Comparison of ENCODE assay signal across 8 cellular contexts in the genomic region with DNA sequence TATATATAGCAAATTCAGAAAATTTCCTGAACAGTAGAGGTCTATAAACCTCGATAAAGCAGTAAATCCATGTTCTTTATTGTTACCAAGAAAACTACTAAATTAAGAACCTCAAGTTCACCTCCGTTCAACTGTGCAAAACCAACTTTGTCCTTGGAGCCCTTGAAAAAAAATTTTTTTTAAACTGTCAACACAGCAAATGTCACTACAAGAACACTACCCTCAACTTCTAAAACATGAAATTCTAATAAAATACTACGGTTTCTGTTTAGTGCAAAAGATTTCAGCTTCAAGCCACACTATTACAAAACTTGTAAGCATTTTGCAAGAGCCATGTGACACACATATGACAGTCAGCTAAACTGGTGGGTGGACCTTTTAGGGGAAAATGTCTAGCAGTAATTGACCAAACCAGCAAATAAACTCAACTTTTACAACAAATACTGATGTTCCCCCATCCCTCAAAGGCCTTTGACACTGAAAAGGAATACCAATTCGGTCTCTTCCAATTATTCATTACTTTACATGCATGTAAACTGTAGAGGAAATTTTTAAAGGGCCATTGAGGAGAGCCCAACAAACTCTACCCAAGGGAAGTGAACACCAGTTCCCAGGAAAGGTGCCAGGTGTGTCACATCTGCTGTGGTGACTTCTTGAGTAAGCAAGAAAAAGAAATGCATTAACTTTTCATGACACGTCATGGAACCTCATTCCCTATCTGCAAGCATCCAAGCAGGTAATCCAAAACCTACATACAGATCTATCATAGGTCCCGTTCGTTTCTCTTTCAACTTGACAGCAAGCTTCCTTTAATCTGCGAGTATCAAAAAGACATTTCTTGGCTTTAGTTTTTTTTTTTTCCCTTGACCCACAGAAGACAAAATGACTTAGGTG. TPM values are rescaled to one million over a fixed set of nuclear protein-coding genes. Genes with fewer than 3 reads are reported as not detected.
DNase-seq lines count a peak whose midpoint lies in the region; ATAC-seq and TF ChIP-seq lines count a peak whose summit lies in the region.

No MANE protein-coding gene starts in this region.

- peaks cover 36 to 63% (median 48%) of the 10 kb centered on the region in 10 experiments for H3K4me1 ChIP-seq in BLaER1 treated with 17β-estradiol and CSF1 and Interleukin-3, amounts not matched to agents 10 nM and 100 nM
- H3K4me1 ChIP-seq in KMS-11 (ENCODE audit: low read depth, poor library complexity, severe bottlenecking) (peaks cover 57% of the 10 kb centered on the region), adrenal gland (replicated peaks in 1 of 2) (peaks cover 37 to 58% of the 10 kb centered on the region in 2 donors)

- H3K36me3 ChIP-seq in BLaER1 treated with 17β-estradiol and CSF1 and Interleukin-3, amounts not matched to agents 10 nM and 100 nM, result peaks cover 3 to 16% (median 8%) of the 10 kb centered on the region in 11 experiments; a peak in 11 of 22 replicates
- no peaks in the 10 kb centered on the region for H3K36me3 ChIP-seq in KMS-11 (ENCODE audit: insufficient read depth)
- H3K36me3 ChIP-seq in adrenal gland (replicated peaks in 1 of 2), result no peaks in the 10 kb centered on the region
- H3K36me3 ChIP-seq in kidney epithelial cell (ENCODE audit: control insufficient read depth, insufficient read depth, low read length), result no peaks in the 10 kb centered on the region

- DNase-seq in adrenal gland, result peak in 5 of 7 donors; percentile 28 to 54 (median 48)
- no peak for DNase-seq in kidney epithelial cell (ENCODE audit: low read depth)
- DNase-seq in substantia nigra (lab: John Stamatoyannopoulos, UW), result peak in 3 of 49 donors; percentile 9 to 27 (median 19)
- no peak for DNase-seq in NCI-H146 treated with DMSO at 0.1 percent for 48 hours (lab: John Stamatoyannopoulos, UW; ENCODE audit: unreplicated experiment)
- DNase-seq in kidney glomerular epithelial cell (lab: John Stamatoyannopoulos, UW), result no peak

- TF ChIP-seq POLR2A in adrenal gland (IDR thresholded peaks at IDR 0.05), result peak in 1 of 2 donors; percentile 22

- peak overlapping the region; percentile 95 to 100 (median 98) for H3K9ac ChIP-seq in BLaER1 treated with 17β-estradiol and CSF1 and Interleukin-3, amounts not matched to agents 10 nM and 100 nM
- peak overlapping the region; percentile 90; the same call in 1 of the 2 replicates for H3K9ac ChIP-seq in KMS-11

- ATAC-seq in GM18909 (IDR thresholded peaks at IDR 0.05; ENCODE audit: poor library complexity, unreplicated experiment), result no peak

- H4K20me1 ChIP-seq in BLaER1 treated with 17β-estradiol and CSF1 and Interleukin-3, amounts not matched to agents 10 nM and 100 nM, result peaks cover 29 to 62% (median 59%) of the 10 kb centered on the region in 11 experiments
- H4K20me1 ChIP-seq in KMS-11 (ENCODE audit: insufficient read depth), result peaks cover 40% of the 10 kb centered on the region

- peak overlapping the region; percentile 79 to 99 (median 96) for H3K4me3 ChIP-seq in BLaER1 treated with 17β-estradiol and CSF1 and Interleukin-3, amounts not matched to agents 10 nM and 100 nM
- peak overlapping the region; percentile 79 for H3K4me3 ChIP-seq in KMS-11 (IDR thresholded peaks at IDR 0.05; ENCODE audit: insufficient read depth, low read depth, low read length)
- H3K4me3 ChIP-seq in adrenal gland, result peak overlapping the region; percentile 4 to 95 (median 72)
- peak overlapping the region; percentile 95 for H3K4me3 ChIP-seq in kidney epithelial cell (ENCODE audit: low read depth, low read length)

- no peaks in the 10 kb centered on the region for H3K9me3 ChIP-seq in BLaER1 treated with 17β-estradiol and CSF1 and Interleukin-3, amounts not matched to agents 10 nM and 100 nM (replicated peaks in 1 of 11)
- no peaks in the 10 kb centered on the region for H3K9me3 ChIP-seq in adrenal gland (replicated peaks in 1 of 3)

- 5 to 7% (median 7%) methylated on average over 8 of the region's 8 CpGs for WGBS in adrenal gland, 4 donors

- intact Hi-C loops in adrenal gland (cut with DNase I), result loop anchor here in 1 of 2 donors (10.0 kb wide), 1 partner anchor 64 kb away; no protein-coding TSS in a partner anchor

- peak overlapping the region; percentile 92 to 100 (median 96) for H3K27ac ChIP-seq in BLaER1 treated with 17β-estradiol and CSF1 and Interleukin-3, amounts not matched to agents 10 nM and 100 nM
- H3K27ac ChIP-seq in KMS-11, result peak overlapping the region; percentile 76; the same call in 1 of the 2 replicates
- H3K27ac ChIP-seq in adrenal gland, result peak overlapping the region; percentile 95 to 100 (median 98)
- peak overlapping the region; percentile 2 for H3K27ac ChIP-seq in substantia nigra (ENCODE audit: low read depth, low read length, poor library complexity, severe bottlenecking)

- peak overlapping the region; percentile 77 to 98 (median 89) for H3K4me2 ChIP-seq in BLaER1 treated with 17β-estradiol and CSF1 and Interleukin-3, amounts not matched to agents 10 nM and 100 nM
- peak overlapping the region; percentile 82 for H3K4me2 ChIP-seq in KMS-11

- H2AFZ ChIP-seq in KMS-11 (ENCODE audit: low read depth), result no peak overlapping the region

- no peaks in the 10 kb centered on the region for H3K27me3 ChIP-seq in BLaER1 treated with 17β-estradiol and CSF1 and Interleukin-3, amounts not matched to agents 10 nM and 100 nM
- H3K27me3 ChIP-seq in KMS-11 (ENCODE audit: insufficient read depth, low read depth) (no peaks in the 10 kb centered on the region), adrenal gland (no peaks in the 10 kb centered on the region), kidney epithelial cell (ENCODE audit: control insufficient read depth, insufficient read depth, low read length) (no peaks in the 10 kb centered on the region)

- H3K79me2 ChIP-seq in KMS-11 (ENCODE audit: insufficient read depth, low read depth), result peaks cover 64% of the 10 kb centered on the region

- no peak for TF ChIP-seq CTCF in KMS-11 (conservative IDR thresholded peaks at IDR 0.05; ENCODE audit: low read depth, low read length)
- TF ChIP-seq CTCF in adrenal gland (IDR thresholded peaks at IDR 0.05), result no peak
- no peak for TF ChIP-seq CTCF in kidney epithelial cell (IDR thresholded peaks at IDR 0.05; ENCODE audit: insufficient read depth, low read length, poor library complexity, severe bottlenecking)

RNA-seq across cellular contexts. Expression of a gene that starts 1.4 kb away (rescaled TPM):
- total RNA-seq in adrenal gland (100 to 1,000 TPM in 6 of 8 donors, 10 to 100 TPM in 2; 53.8 to 213 (median 136) TPM), kidney epithelial cell (86.3 and 89.9 TPM in 2 replicates)
- 100 to 1,000 TPM in 1 of 3 donors, 10 to 100 TPM in 2; 70.0 to 235 (median 77.9) TPM for polyA plus RNA-seq in adrenal gland

Comparison
In these comparisons a context has a peak if more than half of its experiments do, and no peak if none do; other contexts are left out.
1. H3K27ac ChIP-seq: peak in every context shown above with its lines; median percentile 98 in adrenal gland; 96 in BLaER1 treated with 17β-estradiol and CSF1 and Interleukin-3, amounts not matched to agents 10 nM and 100 nM; 76 in KMS-11; 2 in substantia nigra.
2. DNase-seq: peak in adrenal gland (5 of 7); none in kidney epithelial cell (single experiment), NCI-H146 treated with DMSO at 0.1 percent for 48 hours (single experiment) and kidney glomerular epithelial cell (single experiment).
3. Peak in every context shown above with its lines, with median percentiles within 50 percentile points of each other: H3K4me3 ChIP-seq.